ENCODE assay signal across 38 cellular contexts in genomic region chr14:102011631-102012030, GRCh38.
"Had no signal": no experiment of that assay in that cellular context is flagged by ENCODE, and none has a peak within 500 bp of the region (broad histone marks: within the 10 kb centered on the region; RNA-seq: fewer than 3 reads in every experiment).

No MANE protein-coding gene starts in this region.

- H3K27ac ChIP-seq: adrenal gland, ascending aorta, breast epithelium, cardiac muscle cell, heart right ventricle, WERI-Rb-1 had no signal

- H3K4me1 ChIP-seq: adrenal gland, ascending aorta, breast epithelium, heart right ventricle had no signal

- FAIRE-seq: colon, endometrium, frontal cortex had no signal

- H3K27me3 ChIP-seq: adrenal gland, ascending aorta, breast epithelium, cardiac muscle cell, heart right ventricle had no signal

- H3K9me3 ChIP-seq: adrenal gland, ascending aorta, breast epithelium, heart right ventricle had no signal

- H3K27ac Mint-ChIP-seq: activated B cell treated with CpG ODN at 0.5 μM for 24 hours; activated CD4-positive, alpha-beta memory T cell treated with anti-CD3 and anti-CD28 coated beads for 36 hours; activated CD4-positive, alpha-beta T cell treated with anti-CD3 and anti-CD28 coated beads for 36 hours; activated CD4-positive, alpha-beta T cell treated with anti-CD3 and anti-CD28 coated beads, Interleukin-2, amount 10 ng/mL, durations not matched to agents 24 days and 14 days; activated CD8-positive, alpha-beta memory T cell treated with anti-CD3 and anti-CD28 coated beads, Interleukin-2, amount 10 ng/mL, durations not matched to agents 7 days and 5 days; activated CD8-positive, alpha-beta T cell treated with anti-CD3 and anti-CD28 coated beads, Interleukin-2, amount 10 ng/mL, durations not matched to agents 7 days and 5 days; activated naive CD4-positive, alpha-beta T cell treated with anti-CD3 and anti-CD28 coated beads for 36 hours; activated naive CD4-positive, alpha-beta T cell treated with anti-CD3 and anti-CD28 coated beads, Interleukin-2, amount 50 U/mL, for 24 hours; activated naive CD8-positive, alpha-beta T cell treated with anti-CD3 and anti-CD28 coated beads for 36 hours; activated naive CD8-positive, alpha-beta T cell treated with anti-CD3 and anti-CD28 coated beads, Interleukin-2, amount 50 U/mL, for 24 hours; activated T-helper 1 cell treated with anti-CD3 and anti-CD28 coated beads, Interleukin-12 subunit alpha, Interleukin-12 subunit beta, Interleukin-2, Interleukin-4 antibody, amounts not matched to agents 30 ng/mL and 10 ng/mL and 1 ng/mL, durations not matched to agents 14 hours and 24 hours and 36 hours; activated T-helper 2 cell treated with anti-CD3 and anti-CD28 coated beads, Interferon-gamma antibody, Interleukin-2, Interleukin-4, amounts not matched to agents 10 μg/mL and 5 μg/mL and 100 μg/mL, durations not matched to agents 14 hours and 24 hours and 36 hours; brain; effector memory CD8-positive, alpha-beta T cell; T-helper 17 cell; T-helper 2 cell treated with Interferon-gamma antibody and Interleukin-4, amounts not matched to agents 5 μg/mL and 100 μg/mL, for 36 hours had no signal

- ATAC-seq: activated CD4-positive, alpha-beta T cell treated with anti-CD3 and anti-CD28 coated beads for 36 hours; activated CD8-positive, alpha-beta memory T cell treated with anti-CD3 and anti-CD28 coated beads, Interleukin-2, amount 10 ng/mL, durations not matched to agents 7 days and 5 days; activated CD8-positive, alpha-beta T cell treated with anti-CD3 and anti-CD28 coated beads, Interleukin-2, amount 10 ng/mL, durations not matched to agents 7 days and 5 days; activated naive CD8-positive, alpha-beta T cell treated with anti-CD3 and anti-CD28 coated beads, Interleukin-2, amount 50 U/mL, for 24 hours; effector memory CD8-positive, alpha-beta T cell; esophagus mucosa; heart right ventricle; T-helper 17 cell had no signal

- H3K4me1 Mint-ChIP-seq: activated B cell treated with CpG ODN at 0.5 μM for 24 hours; activated CD4-positive, alpha-beta T cell treated with anti-CD3 and anti-CD28 coated beads for 36 hours; activated CD4-positive, alpha-beta T cell treated with anti-CD3 and anti-CD28 coated beads, Interleukin-2, amount 10 ng/mL, durations not matched to agents 24 days and 14 days; activated naive CD4-positive, alpha-beta T cell treated with anti-CD3 and anti-CD28 coated beads, Interleukin-2, amount 50 U/mL, for 24 hours; activated naive CD8-positive, alpha-beta T cell treated with anti-CD3 and anti-CD28 coated beads for 36 hours; activated naive CD8-positive, alpha-beta T cell treated with anti-CD3 and anti-CD28 coated beads, Interleukin-2, amount 50 U/mL, for 24 hours; brain; T-helper 17 cell had no signal

- H3K4me3 Mint-ChIP-seq: activated B cell treated with CpG ODN at 0.5 μM for 24 hours; activated CD4-positive, alpha-beta memory T cell treated with anti-CD3 and anti-CD28 coated beads for 36 hours; activated CD4-positive, alpha-beta T cell treated with anti-CD3 and anti-CD28 coated beads for 36 hours; activated CD4-positive, alpha-beta T cell treated with anti-CD3 and anti-CD28 coated beads, Interleukin-2, amount 10 ng/mL, durations not matched to agents 24 days and 14 days; activated CD8-positive, alpha-beta memory T cell treated with anti-CD3 and anti-CD28 coated beads, Interleukin-2, amount 10 ng/mL, durations not matched to agents 7 days and 5 days; activated CD8-positive, alpha-beta T cell treated with anti-CD3 and anti-CD28 coated beads, Interleukin-2, amount 10 ng/mL, durations not matched to agents 7 days and 5 days; activated naive CD4-positive, alpha-beta T cell treated with anti-CD3 and anti-CD28 coated beads for 36 hours; activated naive CD4-positive, alpha-beta T cell treated with anti-CD3 and anti-CD28 coated beads, Interleukin-2, amount 50 U/mL, for 24 hours; activated naive CD8-positive, alpha-beta T cell treated with anti-CD3 and anti-CD28 coated beads for 36 hours; activated naive CD8-positive, alpha-beta T cell treated with anti-CD3 and anti-CD28 coated beads, Interleukin-2, amount 50 U/mL, for 24 hours; activated T-helper 1 cell treated with anti-CD3 and anti-CD28 coated beads, Interleukin-12 subunit alpha, Interleukin-12 subunit beta, Interleukin-2, Interleukin-4 antibody, amounts not matched to agents 30 ng/mL and 10 ng/mL and 1 ng/mL, durations not matched to agents 14 hours and 24 hours and 36 hours; brain; effector memory CD8-positive, alpha-beta T cell; T-helper 17 cell; T-helper 2 cell treated with Interferon-gamma antibody and Interleukin-4, amounts not matched to agents 5 μg/mL and 100 μg/mL, for 36 hours had no signal

- H3K9me3 Mint-ChIP-seq: activated B cell treated with CpG ODN at 0.5 μM for 24 hours; activated CD4-positive, alpha-beta memory T cell treated with anti-CD3 and anti-CD28 coated beads for 36 hours; activated CD4-positive, alpha-beta T cell treated with anti-CD3 and anti-CD28 coated beads, Interleukin-2, amount 10 ng/mL, durations not matched to agents 24 days and 14 days; activated naive CD4-positive, alpha-beta T cell treated with anti-CD3 and anti-CD28 coated beads for 36 hours; activated naive CD4-positive, alpha-beta T cell treated with anti-CD3 and anti-CD28 coated beads, Interleukin-2, amount 50 U/mL, for 24 hours; activated naive CD8-positive, alpha-beta T cell treated with anti-CD3 and anti-CD28 coated beads for 36 hours; activated naive CD8-positive, alpha-beta T cell treated with anti-CD3 and anti-CD28 coated beads, Interleukin-2, amount 50 U/mL, for 24 hours; activated T-helper 1 cell treated with anti-CD3 and anti-CD28 coated beads, Interleukin-12 subunit alpha, Interleukin-12 subunit beta, Interleukin-2, Interleukin-4 antibody, amounts not matched to agents 30 ng/mL and 10 ng/mL and 1 ng/mL, durations not matched to agents 14 hours and 24 hours and 36 hours; activated T-helper 2 cell treated with anti-CD3 and anti-CD28 coated beads, Interferon-gamma antibody, Interleukin-2, Interleukin-4, amounts not matched to agents 10 μg/mL and 5 μg/mL and 100 μg/mL, durations not matched to agents 14 hours and 24 hours and 36 hours; brain; effector memory CD8-positive, alpha-beta T cell; T-helper 2 cell treated with Interferon-gamma antibody and Interleukin-4, amounts not matched to agents 5 μg/mL and 100 μg/mL, for 36 hours had no signal

- H3K27me3 Mint-ChIP-seq: activated B cell treated with CpG ODN at 0.5 μM for 24 hours; activated CD4-positive, alpha-beta memory T cell treated with anti-CD3 and anti-CD28 coated beads for 36 hours; activated CD4-positive, alpha-beta T cell treated with anti-CD3 and anti-CD28 coated beads for 36 hours; activated CD4-positive, alpha-beta T cell treated with anti-CD3 and anti-CD28 coated beads, Interleukin-2, amount 10 ng/mL, durations not matched to agents 24 days and 14 days; activated CD8-positive, alpha-beta memory T cell treated with anti-CD3 and anti-CD28 coated beads, Interleukin-2, amount 10 ng/mL, durations not matched to agents 7 days and 5 days; activated naive CD4-positive, alpha-beta T cell treated with anti-CD3 and anti-CD28 coated beads, Interleukin-2, amount 50 U/mL, for 24 hours; activated naive CD8-positive, alpha-beta T cell treated with anti-CD3 and anti-CD28 coated beads for 36 hours; activated naive CD8-positive, alpha-beta T cell treated with anti-CD3 and anti-CD28 coated beads, Interleukin-2, amount 50 U/mL, for 24 hours; brain; effector memory CD8-positive, alpha-beta T cell; T-helper 17 cell had no signal

- H3K4me3 ChIP-seq: adrenal gland, ascending aorta, breast epithelium, cardiac muscle cell, heart right ventricle had no signal

- DNase-seq: activated B cell treated with CpG ODN at 0.5 μM for 24 hours; activated CD4-positive, alpha-beta memory T cell treated with anti-CD3 and anti-CD28 coated beads for 36 hours; activated CD4-positive, alpha-beta T cell treated with anti-CD3 and anti-CD28 coated beads for 36 hours; activated CD4-positive, alpha-beta T cell treated with anti-CD3 and anti-CD28 coated beads, Interleukin-2, amount 10 ng/mL, durations not matched to agents 24 days and 14 days; activated CD4-positive, CD25-positive, alpha-beta regulatory T cell treated with anti-CD3 and anti-CD28 coated beads, Interleukin-2, amount 50 U/mL, for 72 hours; activated CD8-positive, alpha-beta memory T cell treated with anti-CD3 and anti-CD28 coated beads, Interleukin-2, amount 10 ng/mL, durations not matched to agents 7 days and 5 days; activated CD8-positive, alpha-beta memory T cell treated with anti-CD3 and anti-CD28 coated beads, Interleukin-2, amount 50 U/mL, for 4 hours; activated CD8-positive, alpha-beta T cell treated with anti-CD3 and anti-CD28 coated beads, Interleukin-2, amount 10 ng/mL, durations not matched to agents 7 days and 5 days; activated effector memory CD4-positive, alpha-beta T cell treated with anti-CD3 and anti-CD28 coated beads, Interleukin-2, amount 50 U/mL, for 16 hours; activated naive CD4-positive, alpha-beta T cell treated with anti-CD3 and anti-CD28 coated beads for 36 hours; activated naive CD8-positive, alpha-beta T cell treated with anti-CD3 and anti-CD28 coated beads for 36 hours; activated naive CD8-positive, alpha-beta T cell treated with anti-CD3 and anti-CD28 coated beads, Interleukin-2, amount 50 U/mL, for 24 hours; activated T-cell treated with anti-CD3 and anti-CD28 coated beads, Interleukin-2, amount 50 U/mL, for 1 hour; activated T-cell treated with anti-CD3 and anti-CD28 coated beads, Interleukin-2, amount 50 U/mL, for 48 hours; adrenal gland; central memory CD4-positive, alpha-beta T cell; cortex of kidney; dermis blood vessel endothelial cell; effector CD4-positive, alpha-beta T cell; effector memory CD8-positive, alpha-beta T cell; foreskin fibroblast; heart right ventricle; T-helper 1 cell; T-helper 17 cell; T1000; WERI-Rb-1 had no signal
